11 cellular contexts compared by ENCODE assay signal in genomic region chr3:100040846-100041245, GRCh38.
DNase-seq lines count a peak whose midpoint lies in the region; ATAC-seq and TF ChIP-seq lines count a peak whose summit lies in the region.
"Had no signal": no experiment of that assay in that cellular context is flagged by ENCODE, and none has a peak within 500 bp of the region (broad histone marks: within the 10 kb centered on the region; RNA-seq: fewer than 3 reads in every experiment).

No MANE protein-coding gene starts in this region.

- H3K4me1 ChIP-seq in Panc1 (ENCODE audit: control insufficient read depth, insufficient read depth, low read length): peaks cover 34% of the 10 kb centered on the region
- H3K4me1 ChIP-seq in esophagus muscularis mucosa: peaks cover 48 to 61% (median 53%) of the 10 kb centered on the region in 4 donors
- peaks cover 27% of the 10 kb centered on the region for H3K4me1 ChIP-seq in mucosa of descending colon (ENCODE audit: low read depth)
- no peaks in the 10 kb centered on the region for H3K4me1 ChIP-seq in thymus (ENCODE audit: control insufficient read depth, insufficient read depth, low read length)

- TF ChIP-seq POLR2A in esophagus muscularis mucosa (IDR thresholded peaks at IDR 0.05; ENCODE audit: low read depth): no peak

- H3K9me3 ChIP-seq in Panc1 (ENCODE audit: control insufficient read depth, insufficient read depth, low read depth, low read length) (no peaks in the 10 kb centered on the region), esophagus muscularis mucosa (no peaks in the 10 kb centered on the region), mucosa of descending colon (no peaks in the 10 kb centered on the region), thymus (ENCODE audit: control insufficient read depth) (no peaks in the 10 kb centered on the region)

- no peak overlapping the region for H3K4me3 ChIP-seq in Panc1 (ENCODE audit: low read depth in 2 of 2, low read length in 2 of 2)
- H3K4me3 ChIP-seq in esophagus muscularis mucosa: no peak overlapping the region
- no peak overlapping the region for H3K4me3 ChIP-seq in mucosa of descending colon
- no peak overlapping the region for H3K4me3 ChIP-seq in thymus (ENCODE audit: low read length)

- no TSS peak for BruUV-seq in Panc1 (replicated peaks; lab: Mats Ljungman, UMichigan)

- peak overlapping the region; percentile 74 for H3K27ac ChIP-seq in Panc1 (ENCODE audit: low read length)
- H3K27ac ChIP-seq in esophagus muscularis mucosa (replicated peaks in 1 of 4): peak overlapping the region; percentile 79 to 93 (median 90)
- H3K27ac ChIP-seq in thymus (ENCODE audit: low read depth): peak overlapping the region; percentile 58

- POLR2A ChIA-PET in Panc1 (lab: Charles Lee): no interaction called here

- intact Hi-C loops in Panc1 (cut with micrococcal nuclease; ENCODE audit: unreplicated experiment) (no loop called here), esophagus muscularis mucosa (cut with DNase I) (loop anchor here (5.0 to 10.0 kb wide), 2 partner anchors 174 to 196 kb away; no protein-coding TSS in a partner anchor), mucosa of descending colon (cut with DNase I, micrococcal nuclease) (no loop called here)

- H3K27me3 ChIP-seq in Panc1 (ENCODE audit: control insufficient read depth, insufficient read depth, low read length) (no peaks in the 10 kb centered on the region), esophagus muscularis mucosa (no peaks in the 10 kb centered on the region), thymus (ENCODE audit: control insufficient read depth, insufficient read depth) (no peaks in the 10 kb centered on the region)

- CTCF ChIA-PET in Panc1 (lab: Charles Lee): interaction anchor here (0.6 kb wide), 1 partner anchor 214 kb away, joined by 3 read pairs; no protein-coding TSS in a partner anchor

- no peak for DNase-seq in Panc1 (ENCODE audit: low read depth, low spot score)
- no peak for DNase-seq in esophagus muscularis mucosa (ENCODE audit: extremely low spot score)
- no peak for DNase-seq in mucosa of descending colon
- DNase-seq in NCI-H2227 treated with DMSO at 0.1 percent for 48 hours (lab: John Stamatoyannopoulos, UW): no peak
- DNase-seq in GM19240 (ENCODE audit: insufficient read length, low spot score): no peak
- no peak for DNase-seq in ACHN
- no peak for DNase-seq in NCI-H2081 (lab: John Stamatoyannopoulos, UW)
- DNase-seq: activated CD4-positive, alpha-beta T cell treated with anti-CD3 and anti-CD28 coated beads for 4 hours; NCI-H1105 treated with DMSO at 0.1 percent for 48 hours; nucleus accumbens had no signal

- in situ Hi-C loops in Panc1 (cut with HindIII; ENCODE audit: low pct_unique_long_range_greater_than_20kb, low sequenced_read_pairs): no loop called here
- in situ Hi-C loops in ACHN (cut with HindIII; ENCODE audit: low pct_ligation_motif_present, low pct_unique_long_range_greater_than_20kb, low sequenced_read_pairs): no loop called here

- ATAC-seq in Panc1 (peak; percentile 9; the same call in 1 of the 2 replicates), mucosa of descending colon (peak; percentile 25)

- WGBS in esophagus muscularis mucosa: 33% methylated on average over 2 of the region's 2 CpGs
- WGBS in thymus: 95% methylated on average over 2 of the region's 2 CpGs

- TF ChIP-seq CTCF in Panc1 (IDR thresholded peaks at IDR 0.05) (no peak), esophagus muscularis mucosa (IDR thresholded peaks at IDR 0.05) (no peak), mucosa of descending colon (IDR thresholded peaks at IDR 0.05) (no peak)

- TF ChIP-seq EP300 in esophagus muscularis mucosa (IDR thresholded peaks at IDR 0.05): no peak

- H3K36me3 ChIP-seq in Panc1 (ENCODE audit: control insufficient read depth, insufficient read depth, low read length): no peaks in the 10 kb centered on the region
- no peaks in the 10 kb centered on the region for H3K36me3 ChIP-seq in esophagus muscularis mucosa
- H3K36me3 ChIP-seq in mucosa of descending colon (ENCODE audit: low read depth): no peaks in the 10 kb centered on the region
- H3K36me3 ChIP-seq in thymus (ENCODE audit: control insufficient read depth, insufficient read depth): no peaks in the 10 kb centered on the region
